Comparison of ENCODE assay signal across 31 cellular contexts in genomic region chr12:63770375-63770774, GRCh38.
"Had no signal": no experiment of that assay in that cellular context is flagged by ENCODE, and none has a peak within 500 bp of the region (broad histone marks: within the 10 kb centered on the region; RNA-seq: fewer than 3 reads in every experiment).

No MANE protein-coding gene starts in this region.

- H3K4me1 ChIP-seq: neural progenitor cell, parathyroid adenoma, psoas muscle, spleen, suprapubic skin, testis, tibial artery, transverse colon, upper lobe of right lung, uterus had no signal

- H3K27ac ChIP-seq: neural progenitor cell, ovary, parathyroid adenoma, psoas muscle, skin epidermis, spleen, suprapubic skin, testis, tibial artery, transverse colon, upper lobe of right lung, uterus had no signal

- H3K27me3 Mint-ChIP-seq: progenitor cell of endocrine pancreas had no signal

- H3K4me3 Mint-ChIP-seq: natural killer cell; nephron; neural progenitor cell; stimulated activated memory B cell treated with anti-CD40 and anti-IgM and Interleukin-4, amounts not matched to agents 10 μg/mL and 1 μg/mL and 100 μg/mL, for 72 hours; stimulated activated naive CD8-positive, alpha-beta T cell treated with anti-CD3 and anti-CD28 coated beads, Interleukin-15, amount 100 ng/mL, for 72 hours; type B pancreatic cell had no signal

- H3K4me1 Mint-ChIP-seq: natural killer cell; nephron; neural progenitor cell; stimulated activated memory B cell treated with anti-CD40 and anti-IgM and Interleukin-4, amounts not matched to agents 10 μg/mL and 1 μg/mL and 100 μg/mL, for 72 hours; stimulated activated naive CD8-positive, alpha-beta T cell treated with anti-CD3 and anti-CD28 coated beads, Interleukin-15, amount 100 ng/mL, for 72 hours had no signal

- H3K4me2 ChIP-seq: neural progenitor cell, smooth muscle cell had no signal

- H3K27ac Mint-ChIP-seq: natural killer cell; nephron; neural progenitor cell; progenitor cell of endocrine pancreas; stimulated activated memory B cell treated with anti-CD40 and anti-IgM and Interleukin-4, amounts not matched to agents 10 μg/mL and 1 μg/mL and 100 μg/mL, for 72 hours; type B pancreatic cell had no signal

- H3K9me3 Mint-ChIP-seq: neural progenitor cell, type B pancreatic cell had no signal

- ATAC-seq: natural killer cell; psoas muscle; right cardiac atrium; sciatic nerve; stimulated activated memory B cell treated with anti-CD40 and anti-IgM and Interleukin-4, amounts not matched to agents 10 μg/mL and 1 μg/mL and 100 μg/mL, for 72 hours; stimulated activated naive CD8-positive, alpha-beta T cell treated with anti-CD3 and anti-CD28 coated beads, Interleukin-15, amount 100 ng/mL, for 72 hours; stimulated activated naive CD8-positive, alpha-beta T cell treated with anti-CD3 and anti-CD28 coated beads, Interleukin-15, Interleukin-2, amounts not matched to agents 100 U/mL and 50 U/mL, for 24 hours; upper lobe of right lung had no signal

- H3K27me3 ChIP-seq: neural progenitor cell, ovary, spleen, suprapubic skin, testis, tibial artery, transverse colon, upper lobe of right lung, uterus had no signal

- H2AFZ ChIP-seq: neural progenitor cell, parathyroid adenoma had no signal

- H3K36me3 Mint-ChIP-seq: neural progenitor cell, type B pancreatic cell had no signal

- H3K36me3 ChIP-seq: neural progenitor cell, ovary, spleen, suprapubic skin, tibial artery, transverse colon, upper lobe of right lung, uterus had no signal

- H3K79me2 ChIP-seq: parathyroid adenoma had no signal

- H3K4me3 ChIP-seq: neural progenitor cell, ovary, psoas muscle, skin epidermis, smooth muscle cell, spleen, suprapubic skin, testis, tibial artery, transverse colon, upper lobe of right lung, uterus had no signal

- H3K9ac ChIP-seq: neural progenitor cell, parathyroid adenoma had no signal

- DNase-seq: natural killer cell; occipital lobe; ovary; posterior cingulate gyrus; psoas muscle; right cardiac atrium; spleen; stimulated activated CD4-positive, alpha-beta T cell treated with anti-CD3 and anti-CD28 coated beads, Interleukin-12 subunit alpha, Interleukin-12 subunit beta, amount 100 ng/mL, for 4 hours; stimulated activated CD4-positive, alpha-beta T cell treated with anti-CD3 and anti-CD28 coated beads, Interleukin-1b, Interleukin-23, amount 100 ng/mL, for 48 hours; stimulated activated CD4-positive, alpha-beta T cell treated with anti-CD3 and anti-CD28 coated beads, Interleukin-4, amount 100 ng/mL, for 1 hour; stimulated activated CD4-positive, alpha-beta T cell treated with anti-CD3 and anti-CD28 coated beads, Interleukin-4, amount 100 ng/mL, for 4 hours; stimulated activated CD8-positive, alpha-beta memory T cell treated with anti-CD3 and anti-CD28 coated beads, Interleukin-4, amount 100 ng/mL, for 48 hours; stimulated activated naive CD4-positive, alpha-beta T cell; stimulated activated naive CD8-positive, alpha-beta T cell treated with anti-CD3 and anti-CD28 coated beads, Interleukin-15, amount 100 ng/mL, for 72 hours; stimulated activated naive CD8-positive, alpha-beta T cell treated with anti-CD3 and anti-CD28 coated beads, Interleukin-15, Interleukin-2, amounts not matched to agents 100 U/mL and 50 U/mL, for 24 hours; substantia nigra; testis; tibial artery; transverse colon; upper lobe of right lung; uterus had no signal

- H3K9me3 ChIP-seq: ovary, psoas muscle, suprapubic skin, testis, upper lobe of right lung, uterus had no signal
